ENCODE assay signal across 31 cellular contexts in genomic region chr4:145527773-145528172, GRCh38. TPM values are rescaled to one million over a fixed set of nuclear protein-coding genes. Genes with fewer than 3 reads are reported as not detected.
"Had no signal": no experiment of that assay in that cellular context is flagged by ENCODE, and none has a peak within 500 bp of the region (broad histone marks: within the 10 kb centered on the region; RNA-seq: fewer than 3 reads in every experiment).

No MANE protein-coding gene starts in this region.

- H3K27me3 ChIP-seq: adrenal gland, ascending aorta, cardiac muscle cell had no signal

- ATAC-seq: activated CD8-positive, alpha-beta T cell treated with anti-CD3 and anti-CD28 coated beads for 36 hours; activated naive CD4-positive, alpha-beta T cell treated with anti-CD3 and anti-CD28 coated beads, Interleukin-2, amount 50 U/mL, for 72 hours; activated T-cell treated with anti-CD3 and anti-CD28 coated beads, Interleukin-2, amount 50 U/mL, for 4 hours; activated T-cell treated with anti-CD3 and anti-CD28 coated beads, Interleukin-2, amount 50 U/mL, for 72 hours; activated T-helper 17 cell treated with anti-CD3 and anti-CD28 coated beads, Interleukin-2, amount 50 U/mL, for 72 hours; T-cell; T-helper 17 cell had no signal

- H3K27ac ChIP-seq: adrenal gland, ascending aorta, cardiac muscle cell, VCaP had no signal

- DNase-seq: activated B cell treated with CpG ODN at 0.5 μM for 24 hours; activated CD4-positive, alpha-beta memory T cell treated with anti-CD3 and anti-CD28 coated beads for 36 hours; activated CD4-positive, alpha-beta T cell treated with anti-CD3 and anti-CD28 coated beads for 4 hours; activated CD4-positive, alpha-beta T cell treated with anti-CD3 and anti-CD28 coated beads, Interleukin-2, amount 10 ng/mL, durations not matched to agents 24 days and 14 days; activated CD4-positive, alpha-beta T cell treated with anti-CD3 and anti-CD28 coated beads, Interleukin-2, amount 50 U/mL, for 1 hour; activated CD4-positive, alpha-beta T cell treated with anti-CD3 and anti-CD28 coated beads, Interleukin-2, amount 50 U/mL, for 4 hours; activated CD4-positive, CD25-positive, alpha-beta regulatory T cell treated with anti-CD3 and anti-CD28 coated beads, Interleukin-2, amount 50 U/mL, for 72 hours; activated CD8-positive, alpha-beta memory T cell treated with anti-CD3 and anti-CD28 coated beads, Interleukin-2, amount 50 U/mL, for 4 hours; activated CD8-positive, alpha-beta T cell treated with anti-CD3 and anti-CD28 coated beads for 36 hours; activated effector memory CD4-positive, alpha-beta T cell treated with anti-CD3 and anti-CD28 coated beads, Interleukin-2, amount 50 U/mL, for 16 hours; activated naive CD4-positive, alpha-beta T cell; activated naive CD4-positive, alpha-beta T cell treated with anti-CD3 and anti-CD28 coated beads for 36 hours; activated naive CD4-positive, alpha-beta T cell treated with anti-CD3 and anti-CD28 coated beads, Interleukin-2, amount 50 U/mL, for 16 hours; activated naive CD8-positive, alpha-beta T cell treated with anti-CD3 and anti-CD28 coated beads for 36 hours; activated T-cell treated with anti-CD3 and anti-CD28 coated beads for 4 hours; activated T-cell treated with anti-CD3 and anti-CD28 coated beads, Interleukin-2, amount 50 U/mL, for 1 hour; activated T-cell treated with anti-CD3 and anti-CD28 coated beads, Interleukin-2, amount 50 U/mL, for 4 hours; activated T-cell treated with anti-CD3 and anti-CD28 coated beads, Interleukin-2, amount 50 U/mL, for 72 hours; adrenal gland; amygdala; anterior cingulate cortex; caudate nucleus; cerebellar nuclear complex; T-cell; T-helper 17 cell; T1000 had no signal

- H3K4me1 ChIP-seq: ascending aorta had no signal

- H3K9me3 ChIP-seq: adrenal gland, ascending aorta had no signal

- H3K4me3 ChIP-seq: adrenal gland, ascending aorta, cardiac muscle cell had no signal

- H3K36me3 ChIP-seq: adrenal gland, ascending aorta, cardiac muscle cell had no signal

RNA-seq across cellular contexts. Expression of gene SMAD1, which starts 46.1 kb away (rescaled TPM):
- total RNA-seq: activated B cell treated with CpG ODN at 0.5 μM for 24 hours had no signal
